Comparison of ENCODE assay signal across 18 cellular contexts in genomic region chrX:13863326-13863725, GRCh38. TPM values are rescaled to one million over a fixed set of nuclear protein-coding genes. Genes with fewer than 3 reads are reported as not detected.
DNase-seq lines count a peak whose midpoint lies in the region; ATAC-seq, FAIRE-seq and TF ChIP-seq lines count a peak whose summit lies in the region.
"Had no signal": no experiment of that assay in that cellular context is flagged by ENCODE, and none has a peak within 500 bp of the region (broad histone marks: within the 10 kb centered on the region; RNA-seq: fewer than 3 reads in every experiment).

No MANE protein-coding gene starts in this region.

- H3K36me3 Mint-ChIP-seq in activated CD4-positive, alpha-beta memory T cell treated with anti-CD3 and anti-CD28 coated beads for 36 hours = no peaks in the 10 kb centered on the region
- H3K36me3 Mint-ChIP-seq in activated CD4-positive, alpha-beta memory T cell treated with anti-CD3 and anti-CD28 coated beads, Interleukin-2, amount 10 ng/mL, durations not matched to agents 7 days and 5 days (ENCODE audit: low read depth) = no peaks in the 10 kb centered on the region
- H3K36me3 Mint-ChIP-seq: T-cell had no signal

- H3K4me1 Mint-ChIP-seq in activated CD4-positive, alpha-beta memory T cell treated with anti-CD3 and anti-CD28 coated beads for 36 hours (ENCODE audit: low read depth) = no peaks in the 10 kb centered on the region
- no peaks in the 10 kb centered on the region for H3K4me1 Mint-ChIP-seq in activated CD4-positive, alpha-beta memory T cell treated with anti-CD3 and anti-CD28 coated beads, Interleukin-2, amount 10 ng/mL, durations not matched to agents 7 days and 5 days
- H3K4me1 Mint-ChIP-seq: activated CD4-positive, alpha-beta T cell treated with anti-CD3 and anti-CD28 coated beads, Interleukin-2, amount 10 ng/mL, durations not matched to agents 24 days and 14 days; T-cell had no signal

- H3K27me3 ChIP-seq in GM12878 (replicated peaks in 1 of 2; ENCODE audit: control insufficient read depth in 2 of 2, insufficient read depth in 2 of 2, low read length in 1 of 2) (no peaks in the 10 kb centered on the region), thyroid gland (no peaks in the 10 kb centered on the region), tibial artery (no peaks in the 10 kb centered on the region)
- H3K27me3 ChIP-seq: hepatocyte had no signal

- no peaks in the 10 kb centered on the region for H4K20me1 ChIP-seq in GM12878 (ENCODE audit: control insufficient read depth, insufficient read depth)
- H4K20me1 ChIP-seq: BLaER1 treated with 17β-estradiol and CSF1 and Interleukin-3, amounts not matched to agents 10 nM and 100 nM had no signal

- no peaks in the 10 kb centered on the region for H3K9me3 Mint-ChIP-seq in activated CD4-positive, alpha-beta memory T cell treated with anti-CD3 and anti-CD28 coated beads for 36 hours
- no peaks in the 10 kb centered on the region for H3K9me3 Mint-ChIP-seq in activated CD4-positive, alpha-beta memory T cell treated with anti-CD3 and anti-CD28 coated beads, Interleukin-2, amount 10 ng/mL, durations not matched to agents 7 days and 5 days
- H3K9me3 Mint-ChIP-seq: activated CD4-positive, alpha-beta T cell treated with anti-CD3 and anti-CD28 coated beads, Interleukin-2, amount 10 ng/mL, durations not matched to agents 24 days and 14 days; T-cell had no signal

- peaks cover 9% of the 10 kb centered on the region for H3K27me3 Mint-ChIP-seq in activated CD4-positive, alpha-beta memory T cell treated with anti-CD3 and anti-CD28 coated beads for 36 hours
- peaks cover 14% of the 10 kb centered on the region for H3K27me3 Mint-ChIP-seq in activated CD4-positive, alpha-beta memory T cell treated with anti-CD3 and anti-CD28 coated beads, Interleukin-2, amount 10 ng/mL, durations not matched to agents 7 days and 5 days

- in situ Hi-C loops in GM12878 (cut with MboI) = no loop called here

- no peak for TF ChIP-seq POLR2A in GM12878 (IDR thresholded peaks at IDR 0.05; ENCODE audit: low read depth, low read length)
- TF ChIP-seq POLR2A in thyroid gland (IDR thresholded peaks at IDR 0.05) = no peak

- no peaks in the 10 kb centered on the region for H3K79me2 ChIP-seq in GM12878 (ENCODE audit: control insufficient read depth, insufficient read depth, low read length)
- H3K79me2 ChIP-seq: hepatocyte had no signal

- RAD21 ChIA-PET in GM12878 (lab: Charles Lee; ENCODE audit: unreplicated experiment) = no interaction called here

- ATAC-seq in GM12878 = peak; percentile 46
- ATAC-seq in GM18909 (IDR thresholded peaks at IDR 0.05; ENCODE audit: poor library complexity, unreplicated experiment) = no peak
- no peak for ATAC-seq in GM21526 (IDR thresholded peaks at IDR 0.05; ENCODE audit: low FRiP score, unreplicated experiment)
- ATAC-seq: T-cell had no signal

- H2AFZ ChIP-seq in GM12878 (ENCODE audit: control insufficient read depth, low read depth, low read length) = 0 out of 2 replicates have a peak overlapping the region, but pooled peaks have one; percentile 17
- H2AFZ ChIP-seq: hepatocyte had no signal

- SMC1A ChIA-PET in GM12878 (lab: Charles Lee; ENCODE audit: uncharacterized antibody, unreplicated experiment) = no interaction called here

- no TSS peak for BruUV-seq in GM12878 (replicated peaks; lab: Mats Ljungman, UMichigan)

- H3K36me3 ChIP-seq in GM12878 (ENCODE audit: control insufficient read depth in 2 of 2, insufficient read depth in 2 of 2, low read length in 1 of 2) (no peaks in the 10 kb centered on the region), mesodermal cell (ENCODE audit: control insufficient read depth, insufficient read depth, low read length) (no peaks in the 10 kb centered on the region), thyroid gland (no peaks in the 10 kb centered on the region), tibial artery (no peaks in the 10 kb centered on the region)
- H3K36me3 ChIP-seq: BLaER1 treated with 17β-estradiol and CSF1 and Interleukin-3, amounts not matched to agents 10 nM and 100 nM had no signal

- no peak for FAIRE-seq in GM12878 (lab: Jason Lieb, UNC)

- H3K4me3 ChIP-seq in GM12878 (no peak overlapping the region), mesodermal cell (ENCODE audit: extremely low read depth, insufficient read depth, low read length, poor library complexity, severe bottlenecking) (no peak overlapping the region), thyroid gland (replicated peaks in 1 of 3) (no peak overlapping the region), tibial artery (no peak overlapping the region)
- H3K4me3 ChIP-seq: BLaER1 treated with 17β-estradiol and CSF1 and Interleukin-3, amounts not matched to agents 10 nM and 100 nM; hepatocyte had no signal

- H3K27ac Mint-ChIP-seq in activated CD4-positive, alpha-beta memory T cell treated with anti-CD3 and anti-CD28 coated beads for 36 hours = no peak overlapping the region
- H3K27ac Mint-ChIP-seq in activated CD4-positive, alpha-beta memory T cell treated with anti-CD3 and anti-CD28 coated beads, Interleukin-2, amount 10 ng/mL, durations not matched to agents 7 days and 5 days = no peak overlapping the region
- H3K27ac Mint-ChIP-seq: activated CD4-positive, alpha-beta T cell treated with anti-CD3 and anti-CD28 coated beads, Interleukin-2, amount 10 ng/mL, durations not matched to agents 24 days and 14 days; T-cell had no signal

- intact Hi-C loops in activated CD4-positive, alpha-beta memory T cell treated with anti-CD3 and anti-CD28 coated beads for 36 hours (cut with micrococcal nuclease) = no loop called here
- intact Hi-C loops in GM12878 (cut with micrococcal nuclease; ENCODE audit: unreplicated experiment) (no loop called here), thyroid gland (cut with DNase I) (no loop called here), tibial artery (cut with DNase I; ENCODE audit: low total_unique reads) (no loop called here)

- TF ChIP-seq RAD21 in GM12878 (IDR thresholded peaks at IDR 0.05; ENCODE audit: insufficient read depth, low read depth, low read length) = no peak

- 14% methylated on average over 3 of the region's 3 CpGs for WGBS in GM12878 (ENCODE audit: insufficient coverage, insufficient replicate concordance, low lambda C conversion rate, missing lambda C conversion rate)
- 100% methylated on average over 1 of the region's 3 CpGs; no CpG with 5 or more reads in 1 of the 2 experiments for WGBS in mesodermal cell (ENCODE audit: insufficient coverage in 2 of 2), 2 experiments
- WGBS in thyroid gland, 2 donors = 45 to 52% methylated on average over 3 of the region's 3 CpGs

- TF ChIP-seq EP300 in GM12878 (IDR thresholded peaks at IDR 0.05; ENCODE audit: borderline replicate concordance in 1 of 2, control insufficient read depth in 1 of 2, low read depth in 2 of 2, low read length in 2 of 2) = no peak

- TF ChIP-seq CTCF in GM12878 (IDR thresholded peaks at IDR 0.05 in 2 of 3, conservative IDR thresholded peaks at IDR 0.05 in 1 of 3; ENCODE audit: control insufficient read depth in 2 of 3, extremely low read depth in 1 of 3, insufficient read depth in 1 of 3, low read depth in 3 of 3, low read length in 3 of 3) (no peak), thyroid gland (IDR thresholded peaks at IDR 0.05) (no peak), tibial artery (IDR thresholded peaks at IDR 0.05) (no peak)

- no peak overlapping the region for H3K4me2 ChIP-seq in GM12878 (ENCODE audit: control insufficient read depth, insufficient read depth)
- H3K4me2 ChIP-seq: BLaER1 treated with 17β-estradiol and CSF1 and Interleukin-3, amounts not matched to agents 10 nM and 100 nM; hepatocyte had no signal

- CTCF ChIA-PET in activated CD4-positive, alpha-beta memory T cell treated with anti-CD3 and anti-CD28 coated beads for 36 hours (lab: Charles Lee) = no interaction called here
- CTCF ChIA-PET in activated CD4-positive, alpha-beta memory T cell treated with anti-CD3 and anti-CD28 coated beads, Interleukin-2, amount 10 ng/mL, durations not matched to agents 7 days and 5 days (lab: Charles Lee) = no interaction called here
- CTCF ChIA-PET in GM12878 (lab: Yijun Ruan, JAX) = no interaction called here

- DNase-seq in activated CD4-positive, alpha-beta memory T cell treated with anti-CD3 and anti-CD28 coated beads for 36 hours = peak; percentile 8
- DNase-seq in activated CD4-positive, alpha-beta memory T cell treated with anti-CD3 and anti-CD28 coated beads, Interleukin-2, amount 10 ng/mL, durations not matched to agents 7 days and 5 days = no peak
- no peak for DNase-seq in GM12878 (ENCODE audit: low read depth, low spot score)
- peak; percentile 9 to 14 for DNase-seq in thyroid gland
- no peak for DNase-seq in tibial artery
- DNase-seq: activated CD4-positive, alpha-beta T cell treated with anti-CD3 and anti-CD28 coated beads, Interleukin-2, amount 10 ng/mL, durations not matched to agents 24 days and 14 days; activated effector memory CD4-positive, alpha-beta T cell treated with anti-CD3 and anti-CD28 coated beads, Interleukin-2, amount 50 U/mL, for 16 hours; NCI-H1436 treated with DMSO at 0.1 percent for 48 hours; NCI-H774; SHP77 treated with DMSO at 0.1 percent for 48 hours; stimulated activated CD8-positive, alpha-beta memory T cell treated with anti-CD3 and anti-CD28 coated beads, Interleukin-4, amount 100 ng/mL, for 48 hours; T-cell had no signal

- POLR2A ChIA-PET in activated CD4-positive, alpha-beta memory T cell treated with anti-CD3 and anti-CD28 coated beads for 36 hours (lab: Charles Lee) = no interaction called here
- POLR2A ChIA-PET in activated CD4-positive, alpha-beta memory T cell treated with anti-CD3 and anti-CD28 coated beads, Interleukin-2, amount 10 ng/mL, durations not matched to agents 7 days and 5 days (lab: Charles Lee) = no interaction called here
- POLR2A ChIA-PET in GM12878 (lab: Charles Lee) = no interaction called here

- H3K4me1 ChIP-seq in GM12878 (ENCODE audit: control insufficient read depth, insufficient read depth, low read length) (0 out of 2 replicates have a peak, but pooled peaks cover 4% of the 10 kb centered on the region), mesodermal cell (ENCODE audit: control insufficient read depth, insufficient read depth, low read length, poor library complexity, severe bottlenecking) (no peaks in the 10 kb centered on the region), thyroid gland (no peaks in the 10 kb centered on the region), tibial artery (no peaks in the 10 kb centered on the region)

- H3K27ac ChIP-seq in GM12878 (ENCODE audit: control insufficient read depth, insufficient read depth) (no peak overlapping the region), mesodermal cell (ENCODE audit: low read depth, low read length, severe bottlenecking) (peak overlapping the region; percentile 23), thyroid gland (no peak overlapping the region), tibial artery (no peak overlapping the region)
- H3K27ac ChIP-seq: BLaER1 treated with 17β-estradiol and CSF1 and Interleukin-3, amounts not matched to agents 10 nM and 100 nM; hepatocyte; HL-60 had no signal

- no peaks in the 10 kb centered on the region for H3K9me3 ChIP-seq in GM12878 (replicated peaks; ENCODE audit: control insufficient read depth, insufficient read depth, low read length)
- no peaks in the 10 kb centered on the region for H3K9me3 ChIP-seq in mesodermal cell (ENCODE audit: control insufficient read depth, low read length)
- no peaks in the 10 kb centered on the region for H3K9me3 ChIP-seq in thyroid gland
- H3K9me3 ChIP-seq in tibial artery = no peaks in the 10 kb centered on the region
- H3K9me3 ChIP-seq: BLaER1 treated with 17β-estradiol and CSF1 and Interleukin-3, amounts not matched to agents 10 nM and 100 nM had no signal

- H3K4me3 Mint-ChIP-seq in activated CD4-positive, alpha-beta memory T cell treated with anti-CD3 and anti-CD28 coated beads for 36 hours = no peak overlapping the region
- H3K4me3 Mint-ChIP-seq in activated CD4-positive, alpha-beta memory T cell treated with anti-CD3 and anti-CD28 coated beads, Interleukin-2, amount 10 ng/mL, durations not matched to agents 7 days and 5 days = no peak overlapping the region
- H3K4me3 Mint-ChIP-seq: activated CD4-positive, alpha-beta T cell treated with anti-CD3 and anti-CD28 coated beads, Interleukin-2, amount 10 ng/mL, durations not matched to agents 24 days and 14 days; T-cell had no signal

- H3K9ac ChIP-seq in GM12878 (ENCODE audit: control insufficient read depth, insufficient read depth, low read length) = no peak overlapping the region
- H3K9ac ChIP-seq: BLaER1 treated with 17β-estradiol and CSF1 and Interleukin-3, amounts not matched to agents 10 nM and 100 nM had no signal

RNA-seq across cellular contexts. Expression of gene GPM6B, which starts 46.4 kb away (rescaled TPM):
- total RNA-seq in activated CD4-positive, alpha-beta memory T cell treated with anti-CD3 and anti-CD28 coated beads for 36 hours = not detected
- not detected for total RNA-seq in activated CD4-positive, alpha-beta memory T cell treated with anti-CD3 and anti-CD28 coated beads, Interleukin-2, amount 10 ng/mL, durations not matched to agents 7 days and 5 days
- 0.34 and 0.79 TPM in 2 replicates for total RNA-seq in GM12878 (2013; cell fraction: nucleolus; rRNA removed)
- total RNA-seq in GM12878 (2014; rRNA removed) (0.33 TPM in 1 of 2 replicates, not detected in the other), GM12878 (2014; rRNA removed; fragmentation: Illumina TruSeq; extraction: Trizol) (0.04 TPM in 1 of 2 replicates, not detected in the other), GM12878 (2021) (0.21 TPM in 1 of 2 replicates, not detected in the other), thyroid gland (1 to 10 TPM; 2.3 to 9.9 (median 6.1) TPM)
- 0.24 TPM for polyA plus RNA-seq in GM12878 (2011; ENCODE audit: low read depth)
- polyA plus RNA-seq in GM12878 (2011; rRNA removed) (0.42 and 0.48 TPM in 2 replicates), GM12878 (2014; fragmentation: Illumina TruSeq; extraction: Trizol) (0.01 TPM in 1 of 2 replicates, not detected in the other), GM12878 (2014; fragmentation: Nextera tagmentation; extraction: Ambion mirVana) (under 1 TPM; 0.26 to 0.53 TPM), GM12878 (2014; rRNA removed) (0.05 TPM in 1 of 2 replicates, not detected in the other), GM12878 (2016; fragmentation: Nextera tagmentation; extraction: Ambion mirVana) (1 to 10 TPM; 2.6 TPM)
- polyA plus RNA-seq in GM12878 (2011; cell fraction: cytosol; rRNA removed) = 0.35 and 0.45 TPM in 2 replicates
- 0.29 and 0.43 TPM in 2 replicates for polyA plus RNA-seq in GM12878 (2011; cell fraction: nucleus; rRNA removed)
- polyA plus RNA-seq in GM12878 (2012) = 0.62 TPM in 2 replicates
- polyA minus RNA-seq in GM12878 (2011; rRNA and poly(A)+ RNA removed) = 0.07 and 2.2 TPM in 2 replicates
- not detected in 2 replicates for polyA minus RNA-seq in GM12878 (2011; cell fraction: cytosol; rRNA and poly(A)+ RNA removed)
- 0.24 TPM in 1 of 2 replicates, not detected in the other for polyA minus RNA-seq in GM12878 (2011; cell fraction: nucleus; rRNA and poly(A)+ RNA removed)
- polyA plus RNA-seq in mesodermal cell (2013, experiment 1 of 2) = 31.6 TPM
- 23.0 TPM for polyA plus RNA-seq in mesodermal cell (2013, experiment 2 of 2)
- total RNA-seq: activated CD4-positive, alpha-beta T cell treated with anti-CD3 and anti-CD28 coated beads, Interleukin-2, amount 10 ng/mL, durations not matched to agents 24 days and 14 days had no signal

Comparison
In these comparisons a context has a peak if more than half of its experiments do, and no peak if none do; other contexts are left out.
1. DNase-seq: peak in activated CD4-positive, alpha-beta memory T cell treated with anti-CD3 and anti-CD28 coated beads for 36 hours (single experiment) and thyroid gland (2 of 2); none in activated CD4-positive, alpha-beta memory T cell treated with anti-CD3 and anti-CD28 coated beads, Interleukin-2, amount 10 ng/mL, durations not matched to agents 7 days and 5 days (single experiment), GM12878 (single experiment) and tibial artery (0 of 2).